2 cellular contexts compared by ENCODE assay signal in the genomic region with DNA sequence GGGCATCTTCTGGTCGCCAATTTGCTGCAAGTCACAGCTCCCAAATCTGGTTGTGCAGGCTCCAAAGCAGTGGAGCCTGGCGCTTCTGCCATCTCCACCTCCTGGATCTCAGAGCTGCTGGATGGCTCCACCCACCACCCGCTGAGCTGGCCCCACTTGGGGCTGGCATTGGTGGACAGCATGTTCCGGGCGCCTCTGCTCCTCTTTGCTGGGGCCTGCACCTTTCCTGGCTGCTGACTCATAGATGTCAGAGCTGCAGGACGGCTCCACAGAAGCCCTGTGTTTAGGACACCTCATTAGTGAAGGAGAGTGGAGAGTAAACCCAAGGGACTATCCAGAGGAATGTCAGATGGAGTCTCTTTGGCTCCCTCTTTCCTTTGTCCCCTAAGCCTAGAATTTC.
TF ChIP-seq lines count a peak whose summit lies in the region.

No MANE protein-coding gene starts in this region.

TF ChIP-seq in SK-N-SH treated with all-trans-retinoic acid at 6 μM for 48 hours, 23 proteins besides CTCF, POLR2A, EP300 and RAD21 (continued from another document):
- TF ChIP-seq, protein P1, sequence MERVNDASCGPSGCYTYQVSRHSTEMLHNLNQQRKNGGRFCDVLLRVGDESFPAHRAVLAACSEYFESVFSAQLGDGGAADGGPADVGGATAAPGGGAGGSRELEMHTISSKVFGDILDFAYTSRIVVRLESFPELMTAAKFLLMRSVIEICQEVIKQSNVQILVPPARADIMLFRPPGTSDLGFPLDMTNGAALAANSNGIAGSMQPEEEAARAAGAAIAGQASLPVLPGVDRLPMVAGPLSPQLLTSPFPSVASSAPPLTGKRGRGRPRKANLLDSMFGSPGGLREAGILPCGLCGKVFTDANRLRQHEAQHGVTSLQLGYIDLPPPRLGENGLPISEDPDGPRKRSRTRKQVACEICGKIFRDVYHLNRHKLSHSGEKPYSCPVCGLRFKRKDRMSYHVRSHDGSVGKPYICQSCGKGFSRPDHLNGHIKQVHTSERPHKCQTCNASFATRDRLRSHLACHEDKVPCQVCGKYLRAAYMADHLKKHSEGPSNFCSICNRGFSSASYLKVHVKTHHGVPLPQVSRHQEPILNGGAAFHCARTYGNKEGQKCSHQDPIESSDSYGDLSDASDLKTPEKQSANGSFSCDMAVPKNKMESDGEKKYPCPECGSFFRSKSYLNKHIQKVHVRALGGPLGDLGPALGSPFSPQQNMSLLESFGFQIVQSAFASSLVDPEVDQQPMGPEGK (CRISPR knock-in tag; IDR thresholded peaks at IDR 0.05; ENCODE audit: borderline replicate concordance), result no peak
- TF ChIP-seq ISL1 (CRISPR knock-in tag; IDR thresholded peaks at IDR 0.05) (no peak), OSR1 (CRISPR knock-in tag; IDR thresholded peaks at IDR 0.05) (no peak)

TF ChIP-seq in SK-N-SH, 30 proteins besides CTCF, POLR2A, EP300 and RAD21 (continued from another document):
- no peak for TF ChIP-seq MAX (IDR thresholded peaks at IDR 0.05; ENCODE audit: low read depth)
- TF ChIP-seq MXI1 (IDR thresholded peaks at IDR 0.05; ENCODE audit: low read depth, low read length), result no peak
- no peak for TF ChIP-seq REST (IDR thresholded peaks at IDR 0.05; ENCODE audit: low read depth, low read length)
- no peak for TF ChIP-seq TCF12 (IDR thresholded peaks at IDR 0.05)
- no peak for TF ChIP-seq EZH2phosphoT487 (IDR thresholded peaks at IDR 0.05; ENCODE audit: borderline replicate concordance, low read depth)
- no peak for TF ChIP-seq GABPA (IDR thresholded peaks at IDR 0.05; ENCODE audit: low read depth)
- TF ChIP-seq JUND (IDR thresholded peaks at IDR 0.05), result no peak
- no peak for TF ChIP-seq FOXM1 (IDR thresholded peaks at IDR 0.05; ENCODE audit: low read depth)
- no peak for TF ChIP-seq RCOR1 (IDR thresholded peaks at IDR 0.05; ENCODE audit: low read length)
- no peak for TF ChIP-seq MEF2A (IDR thresholded peaks at IDR 0.05; ENCODE audit: borderline replicate concordance, low read depth)
- TF ChIP-seq, protein P2, sequence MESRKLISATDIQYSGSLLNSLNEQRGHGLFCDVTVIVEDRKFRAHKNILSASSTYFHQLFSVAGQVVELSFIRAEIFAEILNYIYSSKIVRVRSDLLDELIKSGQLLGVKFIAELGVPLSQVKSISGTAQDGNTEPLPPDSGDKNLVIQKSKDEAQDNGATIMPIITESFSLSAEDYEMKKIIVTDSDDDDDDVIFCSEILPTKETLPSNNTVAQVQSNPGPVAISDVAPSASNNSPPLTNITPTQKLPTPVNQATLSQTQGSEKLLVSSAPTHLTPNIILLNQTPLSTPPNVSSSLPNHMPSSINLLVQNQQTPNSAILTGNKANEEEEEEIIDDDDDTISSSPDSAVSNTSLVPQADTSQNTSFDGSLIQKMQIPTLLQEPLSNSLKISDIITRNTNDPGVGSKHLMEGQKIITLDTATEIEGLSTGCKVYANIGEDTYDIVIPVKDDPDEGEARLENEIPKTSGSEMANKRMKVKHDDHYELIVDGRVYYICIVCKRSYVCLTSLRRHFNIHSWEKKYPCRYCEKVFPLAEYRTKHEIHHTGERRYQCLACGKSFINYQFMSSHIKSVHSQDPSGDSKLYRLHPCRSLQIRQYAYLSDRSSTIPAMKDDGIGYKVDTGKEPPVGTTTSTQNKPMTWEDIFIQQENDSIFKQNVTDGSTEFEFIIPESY (IDR thresholded peaks at IDR 0.05; ENCODE audit: borderline replicate concordance, low read depth), result no peak
- TF ChIP-seq, protein P3, sequence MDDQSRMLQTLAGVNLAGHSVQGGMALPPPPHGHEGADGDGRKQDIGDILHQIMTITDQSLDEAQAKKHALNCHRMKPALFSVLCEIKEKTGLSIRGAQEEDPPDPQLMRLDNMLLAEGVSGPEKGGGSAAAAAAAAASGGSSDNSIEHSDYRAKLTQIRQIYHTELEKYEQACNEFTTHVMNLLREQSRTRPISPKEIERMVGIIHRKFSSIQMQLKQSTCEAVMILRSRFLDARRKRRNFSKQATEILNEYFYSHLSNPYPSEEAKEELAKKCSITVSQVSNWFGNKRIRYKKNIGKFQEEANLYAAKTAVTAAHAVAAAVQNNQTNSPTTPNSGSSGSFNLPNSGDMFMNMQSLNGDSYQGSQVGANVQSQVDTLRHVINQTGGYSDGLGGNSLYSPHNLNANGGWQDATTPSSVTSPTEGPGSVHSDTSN (IDR thresholded peaks at IDR 0.05), result no peak
